Comparison of ENCODE assay signal across 22 cellular contexts in genomic region chr1:112318698-112319370, GRCh38.
"Had no signal": no experiment of that assay in that cellular context is flagged by ENCODE, and none has a peak within 500 bp of the region (broad histone marks: within the 10 kb centered on the region; RNA-seq: fewer than 3 reads in every experiment).

No MANE protein-coding gene starts in this region.

- H3K4me1 ChIP-seq: body of pancreas, right atrium auricular region, uterus had no signal

- DNase-seq: activated CD4-positive, alpha-beta T cell treated with anti-CD3 and anti-CD28 coated beads for 4 hours; activated CD8-positive, alpha-beta T cell treated with anti-CD3 and anti-CD28 coated beads for 36 hours; activated effector memory CD4-positive, alpha-beta T cell treated with anti-CD3 and anti-CD28 coated beads, Interleukin-2, amount 50 U/mL, for 16 hours; activated T-cell treated with anti-CD3 and anti-CD28 coated beads, Interleukin-2, amount 50 U/mL, for 48 hours; amniotic stem cell; body of pancreas; central memory CD4-positive, alpha-beta T cell; foreskin melanocyte; heart left ventricle; immature natural killer cell; nucleus accumbens; posterior cingulate gyrus; small intestine; stimulated activated naive CD8-positive, alpha-beta T cell treated with anti-CD3 and anti-CD28 coated beads, Interleukin-15, amount 100 ng/mL, for 72 hours; thyroid gland; uterus had no signal

- H3K27ac ChIP-seq: body of pancreas, right atrium auricular region, thyroid gland had no signal

- H3K9me3 ChIP-seq: body of pancreas, heart left ventricle, right atrium auricular region, thyroid gland, uterus had no signal

- H3K9me3 Mint-ChIP-seq: activated CD8-positive, alpha-beta T cell treated with anti-CD3 and anti-CD28 coated beads for 36 hours; nephron; stimulated activated naive CD8-positive, alpha-beta T cell treated with anti-CD3 and anti-CD28 coated beads, Interleukin-15, amount 100 ng/mL, for 72 hours had no signal

- H3K36me3 ChIP-seq: heart left ventricle, right atrium auricular region, thyroid gland, uterus had no signal

- H3K27me3 ChIP-seq: body of pancreas, heart left ventricle, right atrium auricular region, thyroid gland, uterus had no signal

- H3K4me1 Mint-ChIP-seq: immature natural killer cell had no signal

- H3K4me3 ChIP-seq: body of pancreas, coronary artery, heart left ventricle, right atrium auricular region, thyroid gland, uterus had no signal

- H3K4me3 Mint-ChIP-seq: activated CD8-positive, alpha-beta T cell treated with anti-CD3 and anti-CD28 coated beads for 36 hours; activated naive CD8-positive, alpha-beta T cell; immature natural killer cell; nephron; stimulated activated naive CD8-positive, alpha-beta T cell treated with anti-CD3 and anti-CD28 coated beads, Interleukin-15, amount 100 ng/mL, for 72 hours; WTC11 had no signal

- FAIRE-seq: small intestine, TTC549 had no signal

- H3K27ac Mint-ChIP-seq: activated CD8-positive, alpha-beta T cell treated with anti-CD3 and anti-CD28 coated beads for 36 hours; activated naive CD8-positive, alpha-beta T cell; immature natural killer cell; WTC11 had no signal

- H3K36me3 Mint-ChIP-seq: activated naive CD8-positive, alpha-beta T cell; immature natural killer cell; WTC11 had no signal
